Comparison of ENCODE assay signal across 8 cellular contexts in the genomic region with DNA sequence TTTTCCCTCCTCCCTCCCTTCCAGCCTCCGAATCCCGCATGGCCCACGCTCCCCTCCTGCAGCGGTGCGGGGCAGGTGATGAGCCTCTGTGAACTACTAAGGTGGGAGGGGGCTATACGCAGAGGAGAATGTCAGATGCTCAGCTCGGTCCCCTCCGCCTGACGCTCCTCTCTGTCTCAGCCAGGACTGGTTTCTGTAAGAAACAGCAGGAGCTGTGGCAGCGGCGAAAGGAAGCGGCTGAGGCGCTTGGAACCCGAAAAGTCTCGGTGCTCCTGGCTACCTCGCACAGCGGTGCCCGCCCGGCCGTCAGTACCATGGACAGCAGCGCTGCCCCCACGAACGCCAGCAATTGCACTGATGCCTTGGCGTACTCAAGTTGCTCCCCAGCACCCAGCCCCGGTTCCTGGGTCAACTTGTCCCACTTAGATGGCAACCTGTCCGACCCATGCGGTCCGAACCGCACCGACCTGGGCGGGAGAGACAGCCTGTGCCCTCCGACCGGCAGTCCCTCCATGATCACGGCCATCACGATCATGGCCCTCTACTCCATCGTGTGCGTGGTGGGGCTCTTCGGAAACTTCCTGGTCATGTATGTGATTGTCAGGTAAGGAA. TPM values are rescaled to one million over a fixed set of nuclear protein-coding genes. Genes with fewer than 3 reads are reported as not detected.
DNase-seq lines count a peak whose midpoint lies in the region; ATAC-seq lines count a peak whose summit lies in the region.

A gene (plus strand): TSS at position 10 of the 612 bp plus-strand sequence. CDS start 305 bp downstream, at position 315.

- ATAC-seq in GM19043 (IDR thresholded peaks at IDR 0.05; ENCODE audit: low read depth, unreplicated experiment): peak; percentile 75
- ATAC-seq in HG02981 (IDR thresholded peaks at IDR 0.05; ENCODE audit: unreplicated experiment): no peak
- ATAC-seq in GM21825 (IDR thresholded peaks at IDR 0.05; ENCODE audit: unreplicated experiment): no peak

- DNase-seq in NCI-H510A treated with DMSO at 0.1 percent for 48 hours (lab: John Stamatoyannopoulos, UW) (peak; percentile 1), dermis blood vessel endothelial cell (peak; percentile 46), myocyte (ENCODE audit: low read depth) (peak; percentile 8), inferior parietal cortex (ENCODE audit: extremely low spot score) (no peak), NCI-H2171 treated with DMSO at 0.1 percent for 48 hours (lab: John Stamatoyannopoulos, UW) (no peak)

RNA-seq across cellular contexts. Expression of the gene that starts here (rescaled TPM):
- total RNA-seq in dermis blood vessel endothelial cell (not detected in 2 replicates), myocyte (not detected in 2 replicates)
- not detected for polyA plus RNA-seq in myocyte (2012)

Comparison
In these comparisons a context has a peak if more than half of its experiments do, and no peak if none do; other contexts are left out.
1. Peak in DNase-seq in dermis blood vessel endothelial cell; RNA of the gene not detected or under 1 TPM.
2. Peak in DNase-seq in myocyte; RNA of the gene not detected or under 1 TPM.